In the genomic region with DNA sequence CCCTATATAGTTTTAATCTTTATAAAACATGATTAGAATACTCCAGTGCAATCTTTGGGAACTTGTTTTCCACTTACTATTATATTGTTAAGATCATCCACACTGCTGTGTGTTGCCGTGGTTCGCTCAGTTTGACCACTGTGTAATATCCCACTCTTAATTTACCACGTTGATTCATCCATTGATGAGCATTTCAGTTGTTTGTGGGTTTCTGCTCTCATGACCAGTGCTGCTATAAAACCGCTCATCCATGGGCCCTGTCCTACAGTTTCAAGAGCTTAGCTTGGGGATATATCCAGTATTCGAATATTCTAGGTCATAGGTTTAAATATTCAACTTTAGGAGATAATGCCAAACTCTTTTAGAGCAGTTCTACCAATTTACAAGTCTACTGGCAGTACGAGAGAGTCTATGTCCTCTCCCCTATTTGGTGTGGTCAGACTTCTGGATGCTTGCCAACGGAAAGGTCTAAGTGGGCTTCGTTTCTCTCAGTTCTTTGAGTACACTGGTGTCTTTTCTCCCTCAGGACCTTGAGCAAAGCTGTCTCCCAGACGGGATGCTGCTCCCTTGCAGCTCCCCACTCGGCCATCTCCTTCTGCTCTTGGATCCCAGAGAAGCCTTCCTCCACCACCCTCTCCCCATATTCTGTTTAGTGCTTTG, we compare ENCODE assay signal across 32 cellular contexts.
"Had no signal": no experiment of that assay in that cellular context is flagged by ENCODE, and none has a peak within 500 bp of the region (broad histone marks: within the 10 kb centered on the region; RNA-seq: fewer than 3 reads in every experiment).

No MANE protein-coding gene starts in this region.

- H3K9me3 Mint-ChIP-seq: activated CD4-positive, alpha-beta T cell treated with anti-CD3 and anti-CD28 coated beads, Interleukin-2, amount 10 ng/mL, durations not matched to agents 24 days and 14 days; activated CD8-positive, alpha-beta T cell treated with anti-CD3 and anti-CD28 coated beads for 36 hours; activated naive CD8-positive, alpha-beta T cell treated with anti-CD3 and anti-CD28 coated beads for 36 hours; activated T-cell treated with anti-CD3 and anti-CD28 coated beads, Interleukin-2, amount 50 U/mL, for 72 hours; activated T-helper 17 cell treated with anti-CD3 and anti-CD28 coated beads, Interleukin-2, amount 50 U/mL, for 72 hours; central memory CD8-positive, alpha-beta T cell; T-helper 1 cell treated with Interleukin-12 subunit alpha and Interleukin-12 subunit beta and Interleukin-4 antibody, amounts not matched to agents 30 μg/mL and 1 μg/mL, for 36 hours; T-helper 2 cell treated with Interferon-gamma antibody and Interleukin-4, amounts not matched to agents 5 μg/mL and 100 μg/mL, for 36 hours had no signal

- DNase-seq: activated CD4-positive, alpha-beta T cell treated with anti-CD3 and anti-CD28 coated beads, Interleukin-2, amount 10 ng/mL, durations not matched to agents 24 days and 14 days; activated CD4-positive, alpha-beta T cell treated with anti-CD3 and anti-CD28 coated beads, Interleukin-2, amount 50 U/mL, for 4 hours; activated CD8-positive, alpha-beta T cell treated with anti-CD3 and anti-CD28 coated beads for 36 hours; activated effector memory CD4-positive, alpha-beta T cell treated with anti-CD3 and anti-CD28 coated beads, Interleukin-2, amount 50 U/mL, for 16 hours; activated naive CD4-positive, alpha-beta T cell; activated naive CD4-positive, alpha-beta T cell treated with anti-CD3 and anti-CD28 coated beads, Interleukin-2, amount 50 U/mL, for 16 hours; activated naive CD8-positive, alpha-beta T cell treated with anti-CD3 and anti-CD28 coated beads for 36 hours; activated T-cell treated with anti-CD3 and anti-CD28 coated beads, Interleukin-2, amount 50 U/mL, for 1 hour; activated T-cell treated with anti-CD3 and anti-CD28 coated beads, Interleukin-2, amount 50 U/mL, for 72 hours; amniotic stem cell; aorta; MM.1S; NCI-H1092 treated with DMSO at 0.1 percent for 48 hours; NCI-H1417; NCI-H146; NCI-H187 treated with DMSO at 0.1 percent for 48 hours; NCI-H2081; NCI-H2227 treated with DMSO at 0.1 percent for 48 hours; NCI-H446; NCI-H510A treated with DMSO at 0.1 percent for 48 hours; NCI-H526 treated with DMSO at 0.1 percent for 48 hours; NCI-H774; SHP77; SK-N-SH had no signal

- H3K27me3 Mint-ChIP-seq: activated CD4-positive, alpha-beta T cell treated with anti-CD3 and anti-CD28 coated beads, Interleukin-2, amount 10 ng/mL, durations not matched to agents 24 days and 14 days had no signal

- H3K4me1 ChIP-seq: SJSA1 had no signal

- H3K4me3 Mint-ChIP-seq: activated CD4-positive, alpha-beta T cell treated with anti-CD3 and anti-CD28 coated beads, Interleukin-2, amount 10 ng/mL, durations not matched to agents 24 days and 14 days; activated CD8-positive, alpha-beta T cell treated with anti-CD3 and anti-CD28 coated beads for 36 hours; activated naive CD8-positive, alpha-beta T cell treated with anti-CD3 and anti-CD28 coated beads for 36 hours; activated T-cell treated with anti-CD3 and anti-CD28 coated beads, Interleukin-2, amount 50 U/mL, for 72 hours; activated T-helper 17 cell treated with anti-CD3 and anti-CD28 coated beads, Interleukin-2, amount 50 U/mL, for 72 hours; central memory CD8-positive, alpha-beta T cell; T-helper 1 cell treated with Interleukin-12 subunit alpha and Interleukin-12 subunit beta and Interleukin-4 antibody, amounts not matched to agents 30 μg/mL and 1 μg/mL, for 36 hours; T-helper 2 cell treated with Interferon-gamma antibody and Interleukin-4, amounts not matched to agents 5 μg/mL and 100 μg/mL, for 36 hours had no signal

- H3K4me1 Mint-ChIP-seq: activated CD4-positive, alpha-beta T cell treated with anti-CD3 and anti-CD28 coated beads, Interleukin-2, amount 10 ng/mL, durations not matched to agents 24 days and 14 days; activated naive CD8-positive, alpha-beta T cell treated with anti-CD3 and anti-CD28 coated beads for 36 hours; activated T-helper 17 cell treated with anti-CD3 and anti-CD28 coated beads, Interleukin-2, amount 50 U/mL, for 72 hours; central memory CD8-positive, alpha-beta T cell had no signal

- H3K27me3 ChIP-seq: cardiac muscle cell had no signal

- H3K36me3 Mint-ChIP-seq: activated naive CD8-positive, alpha-beta T cell treated with anti-CD3 and anti-CD28 coated beads for 36 hours had no signal

- H3K27ac ChIP-seq: cardiac muscle cell, KMS-11, SJSA1 had no signal

- ATAC-seq: activated CD8-positive, alpha-beta T cell treated with anti-CD3 and anti-CD28 coated beads for 36 hours; activated T-cell treated with anti-CD3 and anti-CD28 coated beads, Interleukin-2, amount 50 U/mL, for 72 hours; activated T-helper 17 cell treated with anti-CD3 and anti-CD28 coated beads, Interleukin-2, amount 50 U/mL, for 72 hours; Panc1 had no signal

- H3K36me3 ChIP-seq: cardiac muscle cell, SJSA1 had no signal

- H3K27ac Mint-ChIP-seq: activated CD4-positive, alpha-beta T cell treated with anti-CD3 and anti-CD28 coated beads, Interleukin-2, amount 10 ng/mL, durations not matched to agents 24 days and 14 days; activated CD8-positive, alpha-beta T cell treated with anti-CD3 and anti-CD28 coated beads for 36 hours; activated naive CD8-positive, alpha-beta T cell treated with anti-CD3 and anti-CD28 coated beads for 36 hours; activated T-cell treated with anti-CD3 and anti-CD28 coated beads, Interleukin-2, amount 50 U/mL, for 72 hours; activated T-helper 17 cell treated with anti-CD3 and anti-CD28 coated beads, Interleukin-2, amount 50 U/mL, for 72 hours; T-helper 1 cell treated with Interleukin-12 subunit alpha and Interleukin-12 subunit beta and Interleukin-4 antibody, amounts not matched to agents 30 μg/mL and 1 μg/mL, for 36 hours; T-helper 2 cell treated with Interferon-gamma antibody and Interleukin-4, amounts not matched to agents 5 μg/mL and 100 μg/mL, for 36 hours had no signal

- H3K9me3 ChIP-seq: SJSA1, SK-N-SH had no signal

- H3K4me3 ChIP-seq: cardiac muscle cell, SJSA1 had no signal
